Comparison of ENCODE assay signal across 1 cellular context in the genomic region with DNA sequence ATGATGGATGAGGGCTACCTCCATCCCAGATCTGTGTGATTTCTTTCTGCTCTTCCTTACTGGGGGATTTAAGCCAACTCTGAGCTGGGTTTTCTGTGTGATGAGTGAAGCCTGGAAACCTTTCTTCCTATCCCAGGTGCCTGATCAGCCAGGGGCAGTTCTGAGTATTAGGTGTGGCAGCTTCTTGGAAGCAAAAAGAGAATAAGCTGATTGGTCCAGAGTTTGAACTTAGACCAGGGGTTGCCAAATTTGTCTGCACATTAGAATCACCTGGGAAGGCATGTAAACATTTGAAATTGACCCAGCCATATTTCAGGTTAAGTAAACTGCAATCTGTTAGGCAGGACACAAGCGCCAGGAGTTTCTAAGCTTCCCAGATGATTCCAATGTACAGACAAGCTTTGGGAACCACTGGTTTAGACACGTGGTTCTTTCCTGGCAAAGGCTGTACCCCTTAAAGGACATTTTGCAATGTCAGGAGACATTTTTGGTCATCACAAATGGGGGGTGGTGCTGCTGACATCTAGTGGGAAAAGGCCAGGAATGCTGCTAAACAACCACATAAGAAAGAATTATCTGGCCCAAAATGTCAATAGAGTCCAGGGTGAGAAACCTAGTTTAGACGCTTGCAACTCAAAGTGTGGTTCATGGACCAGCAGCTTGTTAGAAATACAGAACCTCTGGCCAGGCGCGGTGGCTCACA.
TF ChIP-seq lines count a peak whose summit lies in the region.

No MANE protein-coding gene starts in this region.

TF ChIP-seq in WTC11, 78 proteins besides CTCF, POLR2A, EP300 and RAD21 (continued from another document):
- TF ChIP-seq, protein P1, sequence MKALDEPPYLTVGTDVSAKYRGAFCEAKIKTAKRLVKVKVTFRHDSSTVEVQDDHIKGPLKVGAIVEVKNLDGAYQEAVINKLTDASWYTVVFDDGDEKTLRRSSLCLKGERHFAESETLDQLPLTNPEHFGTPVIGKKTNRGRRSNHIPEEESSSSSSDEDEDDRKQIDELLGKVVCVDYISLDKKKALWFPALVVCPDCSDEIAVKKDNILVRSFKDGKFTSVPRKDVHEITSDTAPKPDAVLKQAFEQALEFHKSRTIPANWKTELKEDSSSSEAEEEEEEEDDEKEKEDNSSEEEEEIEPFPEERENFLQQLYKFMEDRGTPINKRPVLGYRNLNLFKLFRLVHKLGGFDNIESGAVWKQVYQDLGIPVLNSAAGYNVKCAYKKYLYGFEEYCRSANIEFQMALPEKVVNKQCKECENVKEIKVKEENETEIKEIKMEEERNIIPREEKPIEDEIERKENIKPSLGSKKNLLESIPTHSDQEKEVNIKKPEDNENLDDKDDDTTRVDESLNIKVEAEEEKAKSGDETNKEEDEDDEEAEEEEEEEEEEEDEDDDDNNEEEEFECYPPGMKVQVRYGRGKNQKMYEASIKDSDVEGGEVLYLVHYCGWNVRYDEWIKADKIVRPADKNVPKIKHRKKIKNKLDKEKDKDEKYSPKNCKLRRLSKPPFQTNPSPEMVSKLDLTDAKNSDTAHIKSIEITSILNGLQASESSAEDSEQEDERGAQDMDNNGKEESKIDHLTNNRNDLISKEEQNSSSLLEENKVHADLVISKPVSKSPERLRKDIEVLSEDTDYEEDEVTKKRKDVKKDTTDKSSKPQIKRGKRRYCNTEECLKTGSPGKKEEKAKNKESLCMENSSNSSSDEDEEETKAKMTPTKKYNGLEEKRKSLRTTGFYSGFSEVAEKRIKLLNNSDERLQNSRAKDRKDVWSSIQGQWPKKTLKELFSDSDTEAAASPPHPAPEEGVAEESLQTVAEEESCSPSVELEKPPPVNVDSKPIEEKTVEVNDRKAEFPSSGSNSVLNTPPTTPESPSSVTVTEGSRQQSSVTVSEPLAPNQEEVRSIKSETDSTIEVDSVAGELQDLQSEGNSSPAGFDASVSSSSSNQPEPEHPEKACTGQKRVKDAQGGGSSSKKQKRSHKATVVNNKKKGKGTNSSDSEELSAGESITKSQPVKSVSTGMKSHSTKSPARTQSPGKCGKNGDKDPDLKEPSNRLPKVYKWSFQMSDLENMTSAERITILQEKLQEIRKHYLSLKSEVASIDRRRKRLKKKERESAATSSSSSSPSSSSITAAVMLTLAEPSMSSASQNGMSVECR (CRISPR knock-in tag; IDR thresholded peaks at IDR 0.05; ENCODE audit: borderline replicate concordance), result no peak
- TF ChIP-seq TP53 (CRISPR knock-in tag; IDR thresholded peaks at IDR 0.05), result no peak
- no peak for TF ChIP-seq NFE2L1 (CRISPR knock-in tag; IDR thresholded peaks at IDR 0.05)
- TF ChIP-seq FOXK1 (CRISPR knock-in tag; IDR thresholded peaks at IDR 0.05), result no peak
- TF ChIP-seq JUN (CRISPR knock-in tag; IDR thresholded peaks at IDR 0.05), result no peak
- TF ChIP-seq, protein P2, sequence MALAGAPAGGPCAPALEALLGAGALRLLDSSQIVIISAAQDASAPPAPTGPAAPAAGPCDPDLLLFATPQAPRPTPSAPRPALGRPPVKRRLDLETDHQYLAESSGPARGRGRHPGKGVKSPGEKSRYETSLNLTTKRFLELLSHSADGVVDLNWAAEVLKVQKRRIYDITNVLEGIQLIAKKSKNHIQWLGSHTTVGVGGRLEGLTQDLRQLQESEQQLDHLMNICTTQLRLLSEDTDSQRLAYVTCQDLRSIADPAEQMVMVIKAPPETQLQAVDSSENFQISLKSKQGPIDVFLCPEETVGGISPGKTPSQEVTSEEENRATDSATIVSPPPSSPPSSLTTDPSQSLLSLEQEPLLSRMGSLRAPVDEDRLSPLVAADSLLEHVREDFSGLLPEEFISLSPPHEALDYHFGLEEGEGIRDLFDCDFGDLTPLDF (CRISPR knock-in tag; IDR thresholded peaks at IDR 0.05), result no peak
- TF ChIP-seq OVOL2 (CRISPR knock-in tag; IDR thresholded peaks at IDR 0.05; ENCODE audit: borderline replicate concordance), result no peak
- TF ChIP-seq ZBTB21 (CRISPR knock-in tag; IDR thresholded peaks at IDR 0.05; ENCODE audit: borderline replicate concordance), result no peak
- no peak for TF ChIP-seq KAT7 (CRISPR knock-in tag; IDR thresholded peaks at IDR 0.05; ENCODE audit: borderline replicate concordance)
- no peak for TF ChIP-seq ZNF317 (CRISPR knock-in tag; IDR thresholded peaks at IDR 0.05; ENCODE audit: borderline replicate concordance, low read depth)
- TF ChIP-seq ETV6 (CRISPR knock-in tag; IDR thresholded peaks at IDR 0.05), result no peak
- no peak for TF ChIP-seq ZNF423 (CRISPR knock-in tag; IDR thresholded peaks at IDR 0.05)
- no peak for TF ChIP-seq ZNF671 (CRISPR knock-in tag; IDR thresholded peaks at IDR 0.05)
- TF ChIP-seq, protein P3, sequence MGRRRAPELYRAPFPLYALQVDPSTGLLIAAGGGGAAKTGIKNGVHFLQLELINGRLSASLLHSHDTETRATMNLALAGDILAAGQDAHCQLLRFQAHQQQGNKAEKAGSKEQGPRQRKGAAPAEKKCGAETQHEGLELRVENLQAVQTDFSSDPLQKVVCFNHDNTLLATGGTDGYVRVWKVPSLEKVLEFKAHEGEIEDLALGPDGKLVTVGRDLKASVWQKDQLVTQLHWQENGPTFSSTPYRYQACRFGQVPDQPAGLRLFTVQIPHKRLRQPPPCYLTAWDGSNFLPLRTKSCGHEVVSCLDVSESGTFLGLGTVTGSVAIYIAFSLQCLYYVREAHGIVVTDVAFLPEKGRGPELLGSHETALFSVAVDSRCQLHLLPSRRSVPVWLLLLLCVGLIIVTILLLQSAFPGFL (CRISPR knock-in tag; IDR thresholded peaks at IDR 0.05; ENCODE audit: borderline replicate concordance), result no peak
- TF ChIP-seq, protein P4, sequence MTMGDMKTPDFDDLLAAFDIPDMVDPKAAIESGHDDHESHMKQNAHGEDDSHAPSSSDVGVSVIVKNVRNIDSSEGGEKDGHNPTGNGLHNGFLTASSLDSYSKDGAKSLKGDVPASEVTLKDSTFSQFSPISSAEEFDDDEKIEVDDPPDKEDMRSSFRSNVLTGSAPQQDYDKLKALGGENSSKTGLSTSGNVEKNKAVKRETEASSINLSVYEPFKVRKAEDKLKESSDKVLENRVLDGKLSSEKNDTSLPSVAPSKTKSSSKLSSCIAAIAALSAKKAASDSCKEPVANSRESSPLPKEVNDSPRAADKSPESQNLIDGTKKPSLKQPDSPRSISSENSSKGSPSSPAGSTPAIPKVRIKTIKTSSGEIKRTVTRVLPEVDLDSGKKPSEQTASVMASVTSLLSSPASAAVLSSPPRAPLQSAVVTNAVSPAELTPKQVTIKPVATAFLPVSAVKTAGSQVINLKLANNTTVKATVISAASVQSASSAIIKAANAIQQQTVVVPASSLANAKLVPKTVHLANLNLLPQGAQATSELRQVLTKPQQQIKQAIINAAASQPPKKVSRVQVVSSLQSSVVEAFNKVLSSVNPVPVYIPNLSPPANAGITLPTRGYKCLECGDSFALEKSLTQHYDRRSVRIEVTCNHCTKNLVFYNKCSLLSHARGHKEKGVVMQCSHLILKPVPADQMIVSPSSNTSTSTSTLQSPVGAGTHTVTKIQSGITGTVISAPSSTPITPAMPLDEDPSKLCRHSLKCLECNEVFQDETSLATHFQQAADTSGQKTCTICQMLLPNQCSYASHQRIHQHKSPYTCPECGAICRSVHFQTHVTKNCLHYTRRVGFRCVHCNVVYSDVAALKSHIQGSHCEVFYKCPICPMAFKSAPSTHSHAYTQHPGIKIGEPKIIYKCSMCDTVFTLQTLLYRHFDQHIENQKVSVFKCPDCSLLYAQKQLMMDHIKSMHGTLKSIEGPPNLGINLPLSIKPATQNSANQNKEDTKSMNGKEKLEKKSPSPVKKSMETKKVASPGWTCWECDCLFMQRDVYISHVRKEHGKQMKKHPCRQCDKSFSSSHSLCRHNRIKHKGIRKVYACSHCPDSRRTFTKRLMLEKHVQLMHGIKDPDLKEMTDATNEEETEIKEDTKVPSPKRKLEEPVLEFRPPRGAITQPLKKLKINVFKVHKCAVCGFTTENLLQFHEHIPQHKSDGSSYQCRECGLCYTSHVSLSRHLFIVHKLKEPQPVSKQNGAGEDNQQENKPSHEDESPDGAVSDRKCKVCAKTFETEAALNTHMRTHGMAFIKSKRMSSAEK (CRISPR knock-in tag; IDR thresholded peaks at IDR 0.05; ENCODE audit: borderline replicate concordance), result no peak
- TF ChIP-seq NFYB (CRISPR knock-in tag; conservative IDR thresholded peaks at IDR 0.05; ENCODE audit: low read depth), result no peak
- no peak for TF ChIP-seq FOXJ3 (CRISPR knock-in tag; IDR thresholded peaks at IDR 0.05; ENCODE audit: borderline replicate concordance)
